ENCODE assay signal across 4 cellular contexts in genomic region chr2:24109431-24109830, GRCh38. TPM values are rescaled to one million over a fixed set of nuclear protein-coding genes. Genes with fewer than 3 reads are reported as not detected.
"Had no signal": no experiment of that assay in that cellular context is flagged by ENCODE, and none has a peak within 500 bp of the region (broad histone marks: within the 10 kb centered on the region; RNA-seq: fewer than 3 reads in every experiment).

No MANE protein-coding gene starts in this region.

RNA-seq across cellular contexts. Expression of gene PFN4, which starts 13.7 kb away (rescaled TPM):
- total RNA-seq: GM23248, H1, H7, H9 had no signal
